In the genomic region with DNA sequence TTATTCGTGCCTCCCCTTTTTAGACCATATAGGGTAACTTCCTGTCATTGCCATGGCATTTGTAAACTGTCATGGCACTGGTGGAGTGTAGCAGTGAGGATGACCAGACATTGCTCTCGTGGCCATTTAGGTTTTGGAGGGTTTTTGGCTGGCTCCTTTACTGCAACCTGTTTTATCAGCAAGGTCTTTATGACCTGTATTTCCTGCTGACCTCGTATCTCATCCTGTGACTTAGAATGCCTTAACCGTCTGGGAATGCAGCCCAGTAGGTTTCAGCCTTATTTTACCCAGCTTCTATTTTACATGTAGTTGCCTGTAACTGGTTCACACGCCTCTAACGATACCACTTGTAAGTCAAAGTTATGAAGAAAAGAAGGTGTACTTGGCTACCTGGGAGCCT, we compare ENCODE assay signal across 8 cellular contexts. TPM values are rescaled to one million over a fixed set of nuclear protein-coding genes. Genes with fewer than 3 reads are reported as not detected.
DNase-seq lines count a peak whose midpoint lies in the region; ATAC-seq, FAIRE-seq and TF ChIP-seq lines count a peak whose summit lies in the region.
"Not testable (repeated sequence)": the region's sequence is repeated elsewhere in the genome, so short reads cannot be mapped to it uniquely, and the experiment has no call there.

No MANE protein-coding gene starts in this region.

- not testable (repeated sequence) for H3K4me1 ChIP-seq in RWPE2 (ENCODE audit: insufficient read depth, poor library complexity, severe bottlenecking); mammary epithelial cell (ENCODE audit: insufficient read depth, low read length); heart left ventricle; keratinocyte (ENCODE audit: control insufficient read depth, extremely low read depth, insufficient read depth, low read length); smooth muscle cell (ENCODE audit: low read depth)

- H3K9me3 ChIP-seq in RWPE2 (ENCODE audit: severe bottlenecking); mammary epithelial cell (replicated peaks; ENCODE audit: insufficient read depth, low read length); heart left ventricle; keratinocyte (ENCODE audit: control insufficient read depth, low read depth, low read length); smooth muscle cell (replicated peaks; ENCODE audit: low read depth): not testable (repeated sequence)

- ATAC-seq in RWPE2 (ENCODE audit: low read depth) (peak; percentile 38; the same call in 1 of the 3 replicates), heart left ventricle (peak in 3 of 4 donors; percentile 66 to 85 (median 74))

- not testable (repeated sequence) for H3K4me3 ChIP-seq in RWPE2 (ENCODE audit: severe bottlenecking); mammary epithelial cell (replicated peaks in 1 of 3; ENCODE audit: insufficient read depth in 1 of 3, low read depth in 2 of 3, low read length in 3 of 3); heart left ventricle; keratinocyte (ENCODE audit: control insufficient read depth in 2 of 3, extremely low read depth in 1 of 3, insufficient read depth in 2 of 3, low read depth in 1 of 3, low read length in 3 of 3); smooth muscle cell

- H3K27me3 Mint-ChIP-seq in nephron (ENCODE audit: low read depth), result not testable (repeated sequence)

- TF ChIP-seq POLR2A in heart left ventricle (IDR thresholded peaks at IDR 0.05), result not testable (repeated sequence)

- not testable (repeated sequence) for H3K4me3 Mint-ChIP-seq in nephron

- not testable (repeated sequence) for TF ChIP-seq CTCF in RWPE2 (IDR thresholded peaks at IDR 0.05; ENCODE audit: poor library complexity, severe bottlenecking); mammary epithelial cell (conservative IDR thresholded peaks at IDR 0.05 in 1 of 2, IDR thresholded peaks at IDR 0.05 in 1 of 2; ENCODE audit: extremely low read depth in 1 of 2, insufficient read depth in 1 of 2, low read depth in 1 of 2, low read length in 2 of 2); heart left ventricle (IDR thresholded peaks at IDR 0.05); keratinocyte (optimal IDR thresholded peaks at IDR 0.05 in 1 of 3, IDR thresholded peaks at IDR 0.05 in 1 of 3, conservative IDR thresholded peaks at IDR 0.05 in 1 of 3; ENCODE audit: extremely low read depth in 1 of 3, insufficient read depth in 2 of 3, low read length in 3 of 3); nephron (IDR thresholded peaks at IDR 0.05; ENCODE audit: unreplicated experiment in 3 of 3); smooth muscle cell (IDR thresholded peaks at IDR 0.05; ENCODE audit: borderline replicate concordance, insufficient read depth, poor library complexity, severe bottlenecking)

- not testable (repeated sequence) for H3K4me2 ChIP-seq in mammary epithelial cell (ENCODE audit: insufficient read depth, low read depth, low read length)
- H3K4me2 ChIP-seq in keratinocyte (ENCODE audit: control insufficient read depth, extremely low read depth, insufficient read depth, low read depth, low read length) (peak overlapping the region; percentile 23), smooth muscle cell (peak overlapping the region; percentile 68)

- 87% methylated on average over 6 of the region's 6 CpGs for WGBS in mammary epithelial cell (ENCODE audit: low coverage, missing lambda C conversion rate)
- 22 to 31% (median 28%) methylated on average over 6 of the region's 6 CpGs for WGBS in heart left ventricle, 4 donors
- WGBS in smooth muscle cell (ENCODE audit: low lambda C conversion rate), result 45% methylated on average over 6 of the region's 6 CpGs

- H3K9me3 Mint-ChIP-seq in nephron, result not testable (repeated sequence)

- dilution Hi-C loops in mammary epithelial cell (cut with HindIII; ENCODE audit: low sequenced_read_pairs); keratinocyte (cut with MboI; ENCODE audit: extremely low pct_ligation_motif_present, low sequenced_read_pairs): not testable (repeated sequence)

- H3K27ac ChIP-seq in RWPE2 (ENCODE audit: poor library complexity, severe bottlenecking) (peak overlapping the region; percentile 50), epithelial cell of prostate (peak overlapping the region; percentile 75), heart left ventricle (peak overlapping the region in 3 of 12 donors; percentile 2 to 48 (median 48)), smooth muscle cell (ENCODE audit: low read depth) (peak overlapping the region; percentile 98)
- not testable (repeated sequence) for H3K27ac ChIP-seq in mammary epithelial cell (ENCODE audit: insufficient read depth, low read depth, low read length); keratinocyte (ENCODE audit: control insufficient read depth, insufficient read depth, low read length)

- H3F3A ChIP-seq in smooth muscle cell (ENCODE audit: low read depth), result not testable (repeated sequence)

- H2AFZ ChIP-seq in mammary epithelial cell (ENCODE audit: low read depth, low read length), result peak overlapping the region; percentile 26
- not testable (repeated sequence) for H2AFZ ChIP-seq in keratinocyte (ENCODE audit: control insufficient read depth, low read length); smooth muscle cell (ENCODE audit: low read depth)

- intact Hi-C loops in mammary epithelial cell (cut with micrococcal nuclease), result not testable (repeated sequence)
- intact Hi-C loops in heart left ventricle (cut with DNase I), result loop anchor here in 1 of 10 donors (1.0 kb wide), 1 partner anchor 13 kb away; no protein-coding TSS in a partner anchor

- BruUV-seq in mammary epithelial cell (replicated peaks; lab: Mats Ljungman, UMichigan), result not testable (repeated sequence)

- DNase-seq in ELF-1 (ENCODE audit: low read depth, low spot score) (peak; percentile 73), mammary epithelial cell (peak; percentile 28), epithelial cell of prostate (ENCODE audit: low read depth, low spot score) (peak; percentile 91), heart left ventricle (peak in 1 of 5 donors; percentile 39)
- not testable (repeated sequence) for DNase-seq in RWPE2 (ENCODE audit: low spot score); keratinocyte (ENCODE audit: low read depth, low spot score); smooth muscle cell (lab: John Stamatoyannopoulos, UW; ENCODE audit: unreplicated experiment)

- H3K9ac ChIP-seq in mammary epithelial cell (ENCODE audit: insufficient read depth, low read length); keratinocyte (ENCODE audit: control insufficient read depth, extremely low read depth, insufficient read depth, low read length): not testable (repeated sequence)
- peak overlapping the region; percentile 88 for H3K9ac ChIP-seq in smooth muscle cell (ENCODE audit: low read depth)

- CTCF ChIA-PET in mammary epithelial cell (lab: Charles Lee; ENCODE audit: low non-redundant PET), result not testable (repeated sequence)

- FAIRE-seq in keratinocyte (lab: Jason Lieb, UNC), result not testable (repeated sequence)

- H3K27me3 ChIP-seq in RWPE2 (ENCODE audit: insufficient read depth, poor library complexity, severe bottlenecking); mammary epithelial cell (ENCODE audit: insufficient read depth, low read length); heart left ventricle; keratinocyte (ENCODE audit: control insufficient read depth, extremely low read depth, insufficient read depth, low read length); smooth muscle cell (ENCODE audit: low read depth): not testable (repeated sequence)

- H3K79me2 ChIP-seq in mammary epithelial cell (ENCODE audit: insufficient read depth, low read length); keratinocyte (ENCODE audit: control insufficient read depth, insufficient read depth, low read length); smooth muscle cell (ENCODE audit: low read depth): not testable (repeated sequence)

- not testable (repeated sequence) for H3K9me1 ChIP-seq in keratinocyte (ENCODE audit: control insufficient read depth, extremely low read depth, insufficient read depth, low read length)

- H3K4me1 Mint-ChIP-seq in nephron, result peaks cover 13% of the 10 kb centered on the region

- H3K36me3 Mint-ChIP-seq in nephron (ENCODE audit: low read depth), result not testable (repeated sequence)

- H4K20me1 ChIP-seq in mammary epithelial cell (ENCODE audit: insufficient read depth, low read length); keratinocyte (ENCODE audit: control insufficient read depth, extremely low read depth, insufficient read depth, low read length); smooth muscle cell (ENCODE audit: low read depth): not testable (repeated sequence)

- peak overlapping the region; percentile 30 to 75 (median 66) for H3K27ac Mint-ChIP-seq in nephron

- in situ Hi-C loops in mammary epithelial cell (cut with MboI; ENCODE audit: low sequenced_read_pairs in 2 of 2), result not testable (repeated sequence)

- H3K36me3 ChIP-seq in RWPE2 (ENCODE audit: low read depth); mammary epithelial cell (ENCODE audit: insufficient read depth, low read length); heart left ventricle; keratinocyte (ENCODE audit: control insufficient read depth in 2 of 2, extremely low read depth in 1 of 2, insufficient read depth in 2 of 2, low read length in 2 of 2); smooth muscle cell (ENCODE audit: low read depth): not testable (repeated sequence)

RNA-seq across cellular contexts. Expression of a gene that starts 13.7 kb away (rescaled TPM):
- total RNA-seq in mammary epithelial cell (10 to 100 TPM; 28.6 to 38.8 TPM), heart left ventricle (10 to 100 TPM; 12.8 to 33.6 (median 25.4) TPM), smooth muscle cell (167 and 207 TPM in 2 replicates)
- polyA plus RNA-seq in mammary epithelial cell (5.9 TPM), heart left ventricle (1 to 10 TPM; 6.6 to 9.6 TPM), keratinocyte (10.6 to 13.7 TPM (median 11.0 TPM) in 3 replicates), smooth muscle cell (22.0 and 45.0 TPM in 2 replicates)
- polyA minus RNA-seq in mammary epithelial cell (23.7 TPM), keratinocyte (10.4 to 40.9 TPM (median 32.8 TPM) in 3 replicates)
- 99.0 TPM for polyA plus RNA-seq in keratinocyte (2011; ENCODE audit: low read depth)
- polyA plus RNA-seq in keratinocyte (2011; cell fraction: cytosol; rRNA removed), result 5.0 and 9.2 TPM in 2 replicates
- polyA plus RNA-seq in keratinocyte (2011; cell fraction: nucleus; rRNA removed), result 18.7 and 25.0 TPM in 2 replicates
- polyA plus RNA-seq in keratinocyte (2012; ENCODE audit: low replicate concordance), result 14.6 and 20.6 TPM in 2 replicates
- 23.8 TPM for polyA minus RNA-seq in keratinocyte (2011; cell fraction: cytosol; rRNA and poly(A)+ RNA removed)
- polyA minus RNA-seq in keratinocyte (2011; cell fraction: nucleus; rRNA and poly(A)+ RNA removed), result 34.2 and 55.8 TPM in 2 replicates
